In genomic region chr19:45492627-45493470, GRCh38 we compare ENCODE assay signal across 1 cellular context.
TF ChIP-seq lines count a peak whose summit lies in the region.

No MANE protein-coding gene starts in this region.

TF ChIP-seq in endothelial cell of umbilical vein, 7 proteins besides CTCF, POLR2A, EP300 and RAD21:
- TF ChIP-seq MAX (IDR thresholded peaks at IDR 0.05; ENCODE audit: insufficient read depth, insufficient read length), result no peak
